1 cellular context compared by ENCODE assay signal in the genomic region with DNA sequence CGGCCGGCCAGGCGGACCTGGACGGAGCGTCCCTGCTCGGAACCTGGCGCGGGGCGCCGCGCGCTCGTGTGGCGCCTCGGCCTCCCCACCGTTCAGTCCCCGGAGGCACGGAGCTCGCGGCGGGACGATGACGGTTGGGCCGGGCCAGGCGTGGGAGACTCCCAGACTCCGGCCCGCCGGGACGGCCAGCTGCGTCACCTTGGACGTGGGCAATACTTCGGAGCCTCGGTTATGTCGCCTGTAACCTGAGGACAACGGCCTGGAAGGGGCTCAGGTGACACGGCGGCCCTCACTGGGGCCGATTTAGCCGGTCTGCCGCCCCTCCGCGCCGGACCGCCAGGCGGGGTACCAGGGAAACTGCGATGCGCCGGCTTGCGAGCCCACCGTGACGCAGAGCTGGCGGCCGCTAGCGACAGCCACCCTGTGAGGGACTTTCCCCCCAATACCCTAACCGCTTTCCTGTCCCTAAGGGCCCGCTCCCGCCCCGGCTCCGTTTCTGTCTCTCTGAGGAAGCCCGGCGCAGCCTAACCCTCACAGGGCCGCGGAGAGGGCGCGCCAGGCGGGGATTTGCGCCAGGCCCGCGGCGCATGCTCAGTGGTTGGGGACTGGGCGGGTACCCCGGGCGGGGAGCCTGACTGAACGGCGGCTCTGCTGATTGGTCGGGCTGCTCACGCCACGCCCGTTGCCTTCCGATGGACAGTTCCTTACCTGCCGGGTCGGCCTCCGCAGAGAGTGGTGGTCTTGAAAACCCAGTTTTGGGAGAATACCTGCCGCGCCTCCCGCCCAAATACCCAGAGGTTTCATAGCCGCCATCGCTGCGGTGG.
TF ChIP-seq lines count a peak whose summit lies in the region.

No MANE protein-coding gene starts in this region.

TF ChIP-seq in HEK293, 187 proteins besides CTCF, POLR2A, EP300 and RAD21 (continued from another document and continues in another):
- TF ChIP-seq, protein P1, sequence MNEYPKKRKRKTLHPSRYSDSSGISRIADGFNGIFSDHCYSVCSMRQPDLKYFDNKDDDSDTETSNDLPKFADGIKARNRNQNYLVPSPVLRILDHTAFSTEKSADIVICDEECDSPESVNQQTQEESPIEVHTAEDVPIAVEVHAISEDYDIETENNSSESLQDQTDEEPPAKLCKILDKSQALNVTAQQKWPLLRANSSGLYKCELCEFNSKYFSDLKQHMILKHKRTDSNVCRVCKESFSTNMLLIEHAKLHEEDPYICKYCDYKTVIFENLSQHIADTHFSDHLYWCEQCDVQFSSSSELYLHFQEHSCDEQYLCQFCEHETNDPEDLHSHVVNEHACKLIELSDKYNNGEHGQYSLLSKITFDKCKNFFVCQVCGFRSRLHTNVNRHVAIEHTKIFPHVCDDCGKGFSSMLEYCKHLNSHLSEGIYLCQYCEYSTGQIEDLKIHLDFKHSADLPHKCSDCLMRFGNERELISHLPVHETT (tag by site-specific recombination; IDR thresholded peaks at IDR 0.05): no peak
- no peak for TF ChIP-seq ZNF174 (tag by site-specific recombination; IDR thresholded peaks at IDR 0.05)
- TF ChIP-seq ZNF10 (tag by site-specific recombination; IDR thresholded peaks at IDR 0.05): no peak
- TF ChIP-seq ZIC2 (tag by site-specific recombination; IDR thresholded peaks at IDR 0.05): 0 out of 2 replicates have a peak, but pooled peaks have one; percentile 8
- peak; percentile 28; the same call in 1 of the 2 replicates for TF ChIP-seq ZNF561 (tag by site-specific recombination; IDR thresholded peaks at IDR 0.05; ENCODE audit: borderline replicate concordance)
- TF ChIP-seq, protein P2, sequence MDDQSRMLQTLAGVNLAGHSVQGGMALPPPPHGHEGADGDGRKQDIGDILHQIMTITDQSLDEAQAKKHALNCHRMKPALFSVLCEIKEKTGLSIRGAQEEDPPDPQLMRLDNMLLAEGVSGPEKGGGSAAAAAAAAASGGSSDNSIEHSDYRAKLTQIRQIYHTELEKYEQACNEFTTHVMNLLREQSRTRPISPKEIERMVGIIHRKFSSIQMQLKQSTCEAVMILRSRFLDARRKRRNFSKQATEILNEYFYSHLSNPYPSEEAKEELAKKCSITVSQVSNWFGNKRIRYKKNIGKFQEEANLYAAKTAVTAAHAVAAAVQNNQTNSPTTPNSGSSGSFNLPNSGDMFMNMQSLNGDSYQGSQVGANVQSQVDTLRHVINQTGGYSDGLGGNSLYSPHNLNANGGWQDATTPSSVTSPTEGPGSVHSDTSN (CRISPR knock-in tag; IDR thresholded peaks at IDR 0.05): no peak
- TF ChIP-seq MYNN (tag by site-specific recombination; IDR thresholded peaks at IDR 0.05; ENCODE audit: borderline replicate concordance): no peak
- TF ChIP-seq, protein P3, sequence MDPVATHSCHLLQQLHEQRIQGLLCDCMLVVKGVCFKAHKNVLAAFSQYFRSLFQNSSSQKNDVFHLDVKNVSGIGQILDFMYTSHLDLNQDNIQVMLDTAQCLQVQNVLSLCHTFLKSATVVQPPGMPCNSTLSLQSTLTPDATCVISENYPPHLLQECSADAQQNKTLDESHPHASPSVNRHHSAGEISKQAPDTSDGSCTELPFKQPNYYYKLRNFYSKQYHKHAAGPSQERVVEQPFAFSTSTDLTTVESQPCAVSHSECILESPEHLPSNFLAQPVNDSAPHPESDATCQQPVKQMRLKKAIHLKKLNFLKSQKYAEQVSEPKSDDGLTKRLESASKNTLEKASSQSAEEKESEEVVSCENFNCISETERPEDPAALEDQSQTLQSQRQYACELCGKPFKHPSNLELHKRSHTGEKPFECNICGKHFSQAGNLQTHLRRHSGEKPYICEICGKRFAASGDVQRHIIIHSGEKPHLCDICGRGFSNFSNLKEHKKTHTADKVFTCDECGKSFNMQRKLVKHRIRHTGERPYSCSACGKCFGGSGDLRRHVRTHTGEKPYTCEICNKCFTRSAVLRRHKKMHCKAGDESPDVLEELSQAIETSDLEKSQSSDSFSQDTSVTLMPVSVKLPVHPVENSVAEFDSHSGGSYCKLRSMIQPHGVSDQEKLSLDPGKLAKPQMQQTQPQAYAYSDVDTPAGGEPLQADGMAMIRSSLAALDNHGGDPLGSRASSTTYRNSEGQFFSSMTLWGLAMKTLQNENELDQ (tag by site-specific recombination; IDR thresholded peaks at IDR 0.05; ENCODE audit: low read depth): no peak
- TF ChIP-seq SCRT1 (tag by site-specific recombination; IDR thresholded peaks at IDR 0.05; ENCODE audit: borderline replicate concordance): no peak; the same call in 1 of the 2 replicates
- 0 out of 2 replicates have a peak, but pooled peaks have one; percentile 9 for TF ChIP-seq ZNF423 (tag by site-specific recombination; IDR thresholded peaks at IDR 0.05)
- TF ChIP-seq ZBTB8A (tag by site-specific recombination; IDR thresholded peaks at IDR 0.05): peak; percentile 96
- TF ChIP-seq, protein P4, sequence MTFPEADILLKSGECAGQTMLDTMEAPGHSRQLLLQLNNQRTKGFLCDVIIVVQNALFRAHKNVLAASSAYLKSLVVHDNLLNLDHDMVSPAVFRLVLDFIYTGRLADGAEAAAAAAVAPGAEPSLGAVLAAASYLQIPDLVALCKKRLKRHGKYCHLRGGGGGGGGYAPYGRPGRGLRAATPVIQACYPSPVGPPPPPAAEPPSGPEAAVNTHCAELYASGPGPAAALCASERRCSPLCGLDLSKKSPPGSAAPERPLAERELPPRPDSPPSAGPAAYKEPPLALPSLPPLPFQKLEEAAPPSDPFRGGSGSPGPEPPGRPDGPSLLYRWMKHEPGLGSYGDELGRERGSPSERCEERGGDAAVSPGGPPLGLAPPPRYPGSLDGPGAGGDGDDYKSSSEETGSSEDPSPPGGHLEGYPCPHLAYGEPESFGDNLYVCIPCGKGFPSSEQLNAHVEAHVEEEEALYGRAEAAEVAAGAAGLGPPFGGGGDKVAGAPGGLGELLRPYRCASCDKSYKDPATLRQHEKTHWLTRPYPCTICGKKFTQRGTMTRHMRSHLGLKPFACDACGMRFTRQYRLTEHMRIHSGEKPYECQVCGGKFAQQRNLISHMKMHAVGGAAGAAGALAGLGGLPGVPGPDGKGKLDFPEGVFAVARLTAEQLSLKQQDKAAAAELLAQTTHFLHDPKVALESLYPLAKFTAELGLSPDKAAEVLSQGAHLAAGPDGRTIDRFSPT (tag by site-specific recombination; IDR thresholded peaks at IDR 0.05): peak; percentile 67; the same call in 1 of the 2 replicates
- TF ChIP-seq ZNF16 (tag by site-specific recombination; IDR thresholded peaks at IDR 0.05; ENCODE audit: low read depth): no peak
- no peak for TF ChIP-seq ZNF510 (tag by site-specific recombination; IDR thresholded peaks at IDR 0.05; ENCODE audit: insufficient replicate concordance)
- TF ChIP-seq, protein P5, sequence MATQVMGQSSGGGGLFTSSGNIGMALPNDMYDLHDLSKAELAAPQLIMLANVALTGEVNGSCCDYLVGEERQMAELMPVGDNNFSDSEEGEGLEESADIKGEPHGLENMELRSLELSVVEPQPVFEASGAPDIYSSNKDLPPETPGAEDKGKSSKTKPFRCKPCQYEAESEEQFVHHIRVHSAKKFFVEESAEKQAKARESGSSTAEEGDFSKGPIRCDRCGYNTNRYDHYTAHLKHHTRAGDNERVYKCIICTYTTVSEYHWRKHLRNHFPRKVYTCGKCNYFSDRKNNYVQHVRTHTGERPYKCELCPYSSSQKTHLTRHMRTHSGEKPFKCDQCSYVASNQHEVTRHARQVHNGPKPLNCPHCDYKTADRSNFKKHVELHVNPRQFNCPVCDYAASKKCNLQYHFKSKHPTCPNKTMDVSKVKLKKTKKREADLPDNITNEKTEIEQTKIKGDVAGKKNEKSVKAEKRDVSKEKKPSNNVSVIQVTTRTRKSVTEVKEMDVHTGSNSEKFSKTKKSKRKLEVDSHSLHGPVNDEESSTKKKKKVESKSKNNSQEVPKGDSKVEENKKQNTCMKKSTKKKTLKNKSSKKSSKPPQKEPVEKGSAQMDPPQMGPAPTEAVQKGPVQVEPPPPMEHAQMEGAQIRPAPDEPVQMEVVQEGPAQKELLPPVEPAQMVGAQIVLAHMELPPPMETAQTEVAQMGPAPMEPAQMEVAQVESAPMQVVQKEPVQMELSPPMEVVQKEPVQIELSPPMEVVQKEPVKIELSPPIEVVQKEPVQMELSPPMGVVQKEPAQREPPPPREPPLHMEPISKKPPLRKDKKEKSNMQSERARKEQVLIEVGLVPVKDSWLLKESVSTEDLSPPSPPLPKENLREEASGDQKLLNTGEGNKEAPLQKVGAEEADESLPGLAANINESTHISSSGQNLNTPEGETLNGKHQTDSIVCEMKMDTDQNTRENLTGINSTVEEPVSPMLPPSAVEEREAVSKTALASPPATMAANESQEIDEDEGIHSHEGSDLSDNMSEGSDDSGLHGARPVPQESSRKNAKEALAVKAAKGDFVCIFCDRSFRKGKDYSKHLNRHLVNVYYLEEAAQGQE (tag by site-specific recombination; IDR thresholded peaks at IDR 0.05): peak; percentile 68
- no peak for TF ChIP-seq ZNF302 (tag by site-specific recombination; IDR thresholded peaks at IDR 0.05; ENCODE audit: low read depth)
- TF ChIP-seq MEIS1 (CRISPR knock-in tag; IDR thresholded peaks at IDR 0.05; ENCODE audit: borderline replicate concordance): no peak
- no peak for TF ChIP-seq ZBTB17 (tag by site-specific recombination; IDR thresholded peaks at IDR 0.05)
- no peak for TF ChIP-seq ZNF830 (tag by site-specific recombination; IDR thresholded peaks at IDR 0.05; ENCODE audit: low read depth)
- TF ChIP-seq ZSCAN16 (tag by site-specific recombination; IDR thresholded peaks at IDR 0.05): no peak
- TF ChIP-seq, protein P6, sequence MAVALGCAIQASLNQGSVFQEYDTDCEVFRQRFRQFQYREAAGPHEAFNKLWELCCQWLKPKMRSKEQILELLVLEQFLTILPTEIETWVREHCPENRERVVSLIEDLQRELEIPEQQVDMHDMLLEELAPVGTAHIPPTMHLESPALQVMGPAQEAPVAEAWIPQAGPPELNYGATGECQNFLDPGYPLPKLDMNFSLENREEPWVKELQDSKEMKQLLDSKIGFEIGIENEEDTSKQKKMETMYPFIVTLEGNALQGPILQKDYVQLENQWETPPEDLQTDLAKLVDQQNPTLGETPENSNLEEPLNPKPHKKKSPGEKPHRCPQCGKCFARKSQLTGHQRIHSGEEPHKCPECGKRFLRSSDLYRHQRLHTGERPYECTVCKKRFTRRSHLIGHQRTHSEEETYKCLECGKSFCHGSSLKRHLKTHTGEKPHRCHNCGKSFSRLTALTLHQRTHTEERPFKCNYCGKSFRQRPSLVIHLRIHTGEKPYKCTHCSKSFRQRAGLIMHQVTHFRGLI (tag by site-specific recombination; IDR thresholded peaks at IDR 0.05): peak; percentile 54; the same call in 1 of the 2 replicates
- TF ChIP-seq, protein P7, sequence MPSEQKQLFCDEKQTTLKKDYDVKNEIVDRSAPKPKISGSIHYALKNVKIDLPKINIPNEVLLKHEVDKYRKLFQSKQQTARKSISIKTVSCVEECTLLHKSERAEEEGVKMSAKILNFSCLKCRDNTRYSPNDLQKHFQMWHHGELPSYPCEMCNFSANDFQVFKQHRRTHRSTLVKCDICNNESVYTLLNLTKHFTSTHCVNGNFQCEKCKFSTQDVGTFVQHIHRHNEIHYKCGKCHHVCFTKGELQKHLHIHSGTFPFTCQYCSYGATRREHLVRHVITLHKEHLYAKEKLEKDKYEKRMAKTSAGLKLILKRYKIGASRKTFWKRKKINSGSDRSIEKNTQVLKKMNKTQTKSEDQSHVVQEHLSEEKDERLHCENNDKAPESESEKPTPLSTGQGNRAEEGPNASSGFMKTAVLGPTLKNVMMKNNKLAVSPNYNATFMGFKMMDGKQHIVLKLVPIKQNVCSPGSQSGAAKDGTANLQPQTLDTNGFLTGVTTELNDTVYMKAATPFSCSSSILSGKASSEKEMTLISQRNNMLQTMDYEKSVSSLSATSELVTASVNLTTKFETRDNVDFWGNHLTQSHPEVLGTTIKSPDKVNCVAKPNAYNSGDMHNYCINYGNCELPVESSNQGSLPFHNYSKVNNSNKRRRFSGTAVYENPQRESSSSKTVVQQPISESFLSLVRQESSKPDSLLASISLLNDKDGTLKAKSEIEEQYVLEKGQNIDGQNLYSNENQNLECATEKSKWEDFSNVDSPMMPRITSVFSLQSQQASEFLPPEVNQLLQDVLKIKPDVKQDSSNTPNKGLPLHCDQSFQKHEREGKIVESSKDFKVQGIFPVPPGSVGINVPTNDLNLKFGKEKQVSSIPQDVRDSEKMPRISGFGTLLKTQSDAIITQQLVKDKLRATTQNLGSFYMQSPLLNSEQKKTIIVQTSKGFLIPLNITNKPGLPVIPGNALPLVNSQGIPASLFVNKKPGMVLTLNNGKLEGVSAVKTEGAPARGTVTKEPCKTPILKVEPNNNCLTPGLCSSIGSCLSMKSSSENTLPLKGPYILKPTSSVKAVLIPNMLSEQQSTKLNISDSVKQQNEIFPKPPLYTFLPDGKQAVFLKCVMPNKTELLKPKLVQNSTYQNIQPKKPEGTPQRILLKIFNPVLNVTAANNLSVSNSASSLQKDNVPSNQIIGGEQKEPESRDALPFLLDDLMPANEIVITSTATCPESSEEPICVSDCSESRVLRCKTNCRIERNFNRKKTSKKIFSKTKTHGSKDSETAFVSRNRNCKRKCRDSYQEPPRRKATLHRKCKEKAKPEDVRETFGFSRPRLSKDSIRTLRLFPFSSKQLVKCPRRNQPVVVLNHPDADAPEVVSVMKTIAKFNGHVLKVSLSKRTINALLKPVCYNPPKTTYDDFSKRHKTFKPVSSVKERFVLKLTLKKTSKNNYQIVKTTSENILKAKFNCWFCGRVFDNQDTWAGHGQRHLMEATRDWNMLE (tag by site-specific recombination; conservative IDR thresholded peaks at IDR 0.05; ENCODE audit: low read depth): no peak
- no peak for TF ChIP-seq RBAK (tag by site-specific recombination; IDR thresholded peaks at IDR 0.05)
- peak; percentile 35; the same call in 1 of the 2 replicates for TF ChIP-seq ZFHX2 (tag by site-specific recombination; conservative IDR thresholded peaks at IDR 0.05)
- no peak for TF ChIP-seq ZNF670 (tag by site-specific recombination; IDR thresholded peaks at IDR 0.05; ENCODE audit: low read depth)
- TF ChIP-seq ZNF121 (tag by site-specific recombination; IDR thresholded peaks at IDR 0.05): 0 out of 2 replicates have a peak, but pooled peaks have one; percentile 38
- TF ChIP-seq ZNF433 (tag by site-specific recombination; IDR thresholded peaks at IDR 0.05; ENCODE audit: low read depth): no peak
- no peak for TF ChIP-seq ZNF211 (tag by site-specific recombination; IDR thresholded peaks at IDR 0.05; ENCODE audit: low read depth)
- TF ChIP-seq ZNF366 (tag by site-specific recombination; conservative IDR thresholded peaks at IDR 0.05): no peak
- TF ChIP-seq, protein P8, sequence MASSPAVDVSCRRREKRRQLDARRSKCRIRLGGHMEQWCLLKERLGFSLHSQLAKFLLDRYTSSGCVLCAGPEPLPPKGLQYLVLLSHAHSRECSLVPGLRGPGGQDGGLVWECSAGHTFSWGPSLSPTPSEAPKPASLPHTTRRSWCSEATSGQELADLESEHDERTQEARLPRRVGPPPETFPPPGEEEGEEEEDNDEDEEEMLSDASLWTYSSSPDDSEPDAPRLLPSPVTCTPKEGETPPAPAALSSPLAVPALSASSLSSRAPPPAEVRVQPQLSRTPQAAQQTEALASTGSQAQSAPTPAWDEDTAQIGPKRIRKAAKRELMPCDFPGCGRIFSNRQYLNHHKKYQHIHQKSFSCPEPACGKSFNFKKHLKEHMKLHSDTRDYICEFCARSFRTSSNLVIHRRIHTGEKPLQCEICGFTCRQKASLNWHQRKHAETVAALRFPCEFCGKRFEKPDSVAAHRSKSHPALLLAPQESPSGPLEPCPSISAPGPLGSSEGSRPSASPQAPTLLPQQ (tag by site-specific recombination; IDR thresholded peaks at IDR 0.05): no peak; the same call in 1 of the 2 replicates
- TF ChIP-seq ZNF785 (tag by site-specific recombination; IDR thresholded peaks at IDR 0.05): no peak
- TF ChIP-seq, protein P9, sequence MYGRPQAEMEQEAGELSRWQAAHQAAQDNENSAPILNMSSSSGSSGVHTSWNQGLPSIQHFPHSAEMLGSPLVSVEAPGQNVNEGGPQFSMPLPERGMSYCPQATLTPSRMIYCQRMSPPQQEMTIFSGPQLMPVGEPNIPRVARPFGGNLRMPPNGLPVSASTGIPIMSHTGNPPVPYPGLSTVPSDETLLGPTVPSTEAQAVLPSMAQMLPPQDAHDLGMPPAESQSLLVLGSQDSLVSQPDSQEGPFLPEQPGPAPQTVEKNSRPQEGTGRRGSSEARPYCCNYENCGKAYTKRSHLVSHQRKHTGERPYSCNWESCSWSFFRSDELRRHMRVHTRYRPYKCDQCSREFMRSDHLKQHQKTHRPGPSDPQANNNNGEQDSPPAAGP (tag by site-specific recombination; IDR thresholded peaks at IDR 0.05): peak; percentile 65
